ENCODE assay signal across 25 cellular contexts in genomic region chr11:131460931-131461330, GRCh38.
"Had no signal": no experiment of that assay in that cellular context is flagged by ENCODE, and none has a peak within 500 bp of the region (broad histone marks: within the 10 kb centered on the region; RNA-seq: fewer than 3 reads in every experiment).

No MANE protein-coding gene starts in this region.

- DNase-seq: stimulated activated CD4-positive, alpha-beta T cell treated with anti-CD3 and anti-CD28 coated beads, Interleukin-2, amount 100 ng/mL, for 48 hours; stimulated activated CD4-positive, alpha-beta T cell treated with anti-CD3 and anti-CD28 coated beads, Interleukin-4, amount 100 ng/mL, for 1 hour; stimulated activated CD4-positive, alpha-beta T cell treated with anti-CD3 and anti-CD28 coated beads, Interleukin-4, amount 100 ng/mL, for 24 hours; stimulated activated CD4-positive, alpha-beta T cell treated with anti-CD3 and anti-CD28 coated beads, Interleukin-4, amount 100 ng/mL, for 4 hours; stimulated activated CD8-positive, alpha-beta memory T cell treated with anti-CD3 and anti-CD28 coated beads, Interleukin-4, amount 100 ng/mL, for 48 hours; stimulated activated naive B cell treated with anti-CD40 and anti-IgM and Interleukin-4, amounts not matched to agents 10 μg/mL and 1 μg/mL and 100 μg/mL, for 72 hours; stimulated activated naive CD4-positive, alpha-beta T cell; stimulated activated naive CD4-positive, alpha-beta T cell treated with Interleukin-2 at 50 U/mL for 16 hours; stimulated activated naive CD8-positive, alpha-beta T cell treated with anti-CD3 and anti-CD28 coated beads, Interleukin-15, amount 100 ng/mL, for 72 hours; stimulated activated naive CD8-positive, alpha-beta T cell treated with anti-CD3 and anti-CD28 coated beads, Interleukin-15, Interleukin-2, amounts not matched to agents 100 U/mL and 50 U/mL, for 24 hours; stomach; substantia nigra; testis; thyroid gland; tibial artery; transverse colon; upper lobe of left lung; upper lobe of right lung; uterus had no signal

- H3K4me3 ChIP-seq: stomach, suprapubic skin, testis, thoracic aorta, thyroid gland, tibial artery, tibial nerve, transverse colon, upper lobe of left lung, upper lobe of right lung, uterus, vagina had no signal

- H3K27me3 ChIP-seq: testis, thyroid gland, transverse colon, upper lobe of left lung, uterus, vagina had no signal

- ATAC-seq: stimulated activated effector memory CD8-positive, alpha-beta T cell treated with anti-CD3 and anti-CD28 coated beads, Interleukin-12 subunit alpha, Interleukin-12 subunit beta, amount 100 ng/mL, for 72 hours; stimulated activated memory B cell treated with anti-CD40 and anti-IgM and Interleukin-4, amounts not matched to agents 10 μg/mL and 1 μg/mL and 100 μg/mL, for 72 hours; stimulated activated naive B cell treated with anti-CD40 and anti-IgM and Interleukin-4, amounts not matched to agents 10 μg/mL and 1 μg/mL and 100 μg/mL, for 72 hours; stimulated activated naive CD8-positive, alpha-beta T cell treated with anti-CD3 and anti-CD28 coated beads, Interleukin-15, amount 100 ng/mL, for 72 hours; stimulated activated naive CD8-positive, alpha-beta T cell treated with anti-CD3 and anti-CD28 coated beads, Interleukin-15, Interleukin-2, amounts not matched to agents 100 U/mL and 50 U/mL, for 24 hours; upper lobe of right lung had no signal

- H3K36me3 ChIP-seq: stomach, suprapubic skin, thoracic aorta, thyroid gland, tibial artery, tibial nerve, transverse colon, upper lobe of left lung, upper lobe of right lung, uterus, vagina had no signal

- H3K27ac ChIP-seq: stomach, suprapubic skin, testis, thoracic aorta, thyroid gland, tibial artery, tibial nerve, transverse colon, upper lobe of left lung, upper lobe of right lung, uterus, vagina had no signal

- H3K9me3 ChIP-seq: stomach, suprapubic skin, testis, thoracic aorta, thyroid gland, tibial artery, tibial nerve, transverse colon, upper lobe of left lung, upper lobe of right lung, uterus, vagina had no signal

- H3K4me1 ChIP-seq: suprapubic skin, tibial artery, tibial nerve, transverse colon, upper lobe of left lung, upper lobe of right lung, uterus, vagina had no signal
